ENCODE assay signal across 11 cellular contexts in the genomic region with DNA sequence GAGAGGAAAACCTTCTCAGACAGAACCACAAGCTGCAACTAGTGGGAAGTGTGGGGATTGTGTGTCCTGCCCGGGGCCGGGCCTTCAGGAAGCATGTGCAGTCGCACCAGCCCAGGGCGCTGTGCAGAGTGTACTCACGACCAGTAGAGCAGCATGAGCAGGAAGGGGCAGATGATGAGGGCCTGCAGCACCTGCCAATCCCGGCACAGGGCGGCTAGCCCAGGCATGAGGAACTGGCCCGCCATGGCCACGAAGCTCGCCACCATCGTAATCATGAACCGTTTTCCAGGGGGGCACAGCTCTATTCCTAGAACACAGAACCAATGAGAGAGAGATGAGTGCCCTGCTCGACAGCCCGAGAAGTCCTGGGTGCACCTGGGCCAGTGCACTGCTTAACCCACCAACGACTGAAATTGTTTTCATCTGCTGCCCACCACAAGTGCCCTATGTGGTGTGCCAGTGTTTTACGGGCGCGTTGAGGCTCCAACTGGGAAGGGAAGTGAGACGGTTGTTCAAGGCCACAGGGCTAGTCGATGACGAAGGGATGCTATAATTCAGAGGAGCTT.
A peak's percentile ranks its signal among the peaks of the same experiment; 100 is the strongest.
DNase-seq lines count a peak whose midpoint lies in the region; ATAC-seq, FAIRE-seq and TF ChIP-seq lines count a peak whose summit lies in the region.
"Had no signal": no experiment of that assay in that cellular context is flagged by ENCODE, and none has a peak within 500 bp of the region (broad histone marks: within the 10 kb centered on the region; RNA-seq: fewer than 3 reads in every experiment).

No MANE protein-coding gene starts in this region.

- no peak for TF ChIP-seq POLR2A in breast epithelium (IDR thresholded peaks at IDR 0.05)

- no peak for FAIRE-seq in kidney (lab: Jason Lieb, UNC)

- no peak overlapping the region for H3K9ac ChIP-seq in DND-41 (ENCODE audit: low read depth, low read length)
- no peak overlapping the region for H3K9ac ChIP-seq in kidney (ENCODE audit: low read length in 2 of 2)

- H3K9me3 ChIP-seq in DND-41 (ENCODE audit: insufficient read depth, low read length, severe bottlenecking), result no peaks in the 10 kb centered on the region
- H3K9me3 ChIP-seq in breast epithelium, result no peaks in the 10 kb centered on the region
- no peaks in the 10 kb centered on the region for H3K9me3 ChIP-seq in kidney (ENCODE audit: control insufficient read depth in 1 of 2, low read length in 2 of 2)

- TF ChIP-seq CTCF in DND-41 (IDR thresholded peaks at IDR 0.05; ENCODE audit: borderline replicate concordance, extremely low read depth, low read length, poor library complexity, severe bottlenecking) (no peak), breast epithelium (IDR thresholded peaks at IDR 0.05) (no peak), kidney (IDR thresholded peaks at IDR 0.05; ENCODE audit: borderline replicate concordance, extremely low read depth, insufficient read depth) (no peak)

- H4K20me1 ChIP-seq in DND-41 (ENCODE audit: insufficient read depth, low read length), result peaks cover 8% of the 10 kb centered on the region; the same call in 1 of the 2 replicates

- no peaks in the 10 kb centered on the region for H3K36me3 ChIP-seq in DND-41 (ENCODE audit: insufficient read depth, low read length)
- H3K36me3 ChIP-seq in breast epithelium, result no peaks in the 10 kb centered on the region
- no peaks in the 10 kb centered on the region for H3K36me3 ChIP-seq in kidney (ENCODE audit: control insufficient read depth in 1 of 2, insufficient read depth in 2 of 2, low read length in 2 of 2)

- H3K4me1 ChIP-seq in DND-41 (ENCODE audit: insufficient read depth, low read length) (no peaks in the 10 kb centered on the region), breast epithelium (peaks cover 0 to 7% of the 10 kb centered on the region in 2 donors), kidney (ENCODE audit: control insufficient read depth in 1 of 2, insufficient read depth in 1 of 2, low read depth in 1 of 2, low read length in 2 of 2) (no peaks in the 10 kb centered on the region)

- peak; percentile 27; the same call in 1 of the 3 replicates for ATAC-seq in DND-41 (ENCODE audit: insufficient read depth, low read depth)
- no peak for ATAC-seq in sciatic nerve
- no peak for ATAC-seq in GM21381 (IDR thresholded peaks at IDR 0.05; ENCODE audit: unreplicated experiment)
- no peak for ATAC-seq in GM19463 (IDR thresholded peaks at IDR 0.05; ENCODE audit: unreplicated experiment)
- ATAC-seq: activated CD8-positive, alpha-beta T cell treated with anti-CD3 and anti-CD28 coated beads, Interleukin-2, amount 10 ng/mL, durations not matched to agents 7 days and 5 days had no signal

- DNase-seq in DND-41 (no peak), breast epithelium (ENCODE audit: low spot score in 2 of 2) (no peak), kidney (no peak), sciatic nerve (ENCODE audit: low spot score) (peak; percentile 54), SKM-1 treated with dmso at 0.1 percent for 144 hours (lab: John Stamatoyannopoulos, UW; ENCODE audit: unreplicated experiment) (no peak)
- no peak for DNase-seq in effector CD4-positive, alpha-beta T cell
- DNase-seq: activated CD8-positive, alpha-beta T cell treated with anti-CD3 and anti-CD28 coated beads, Interleukin-2, amount 10 ng/mL, durations not matched to agents 7 days and 5 days; AML-193; MM.1S had no signal

- H2AFZ ChIP-seq in DND-41 (ENCODE audit: low read depth, low read length), result no peak overlapping the region

- intact Hi-C loops in breast epithelium (cut with DNase I; ENCODE audit: low total_unique reads) (loop anchor here (1.0 kb wide), 1 partner anchor 32 kb away; no protein-coding TSS in a partner anchor), kidney (cut with DNase I) (no loop called here), sciatic nerve (cut with DNase I) (loop anchor here (5.0 kb wide), 1 partner anchor 224 kb away; no protein-coding TSS in a partner anchor)

- no peak overlapping the region for H3K4me2 ChIP-seq in DND-41 (ENCODE audit: insufficient read depth, low read length)

- H3K27me3 ChIP-seq in DND-41 (ENCODE audit: insufficient read depth, low read length, poor library complexity) (peaks cover 37% of the 10 kb centered on the region), breast epithelium (no peaks in the 10 kb centered on the region)

- no peak overlapping the region for H3K27ac ChIP-seq in DND-41 (ENCODE audit: low read length)
- peak overlapping the region; percentile 22 to 74 for H3K27ac ChIP-seq in breast epithelium
- H3K27ac ChIP-seq in kidney (ENCODE audit: low read depth in 2 of 2, low read length in 2 of 2), result peak overlapping the region; percentile 56 to 75

- no peaks in the 10 kb centered on the region for H3K79me2 ChIP-seq in DND-41 (ENCODE audit: insufficient read depth, low read length)

- H3K4me3 ChIP-seq in DND-41 (ENCODE audit: low read depth in 1 of 2, low read length in 2 of 2) (no peak overlapping the region), breast epithelium (no peak overlapping the region), kidney (ENCODE audit: low read length in 2 of 2) (no peak overlapping the region)
